Comparison of ENCODE assay signal across 27 cellular contexts in genomic region chr5:114184006-114184405, GRCh38.
DNase-seq lines count a peak whose midpoint lies in the region; TF ChIP-seq lines count a peak whose summit lies in the region.
"Had no signal": no experiment of that assay in that cellular context is flagged by ENCODE, and none has a peak within 500 bp of the region (broad histone marks: within the 10 kb centered on the region; RNA-seq: fewer than 3 reads in every experiment).

No MANE protein-coding gene starts in this region.

- no peaks in the 10 kb centered on the region for H4K20me1 ChIP-seq in hepatocyte (ENCODE audit: insufficient read depth, poor library complexity, severe bottlenecking)

- H3K4me3 ChIP-seq in ACC112 (ENCODE audit: low read depth, low read length) = no peak overlapping the region
- H3K4me3 ChIP-seq in foreskin fibroblast (ENCODE audit: low read depth in 1 of 2, low read length in 2 of 2) = no peak overlapping the region
- no peak overlapping the region for H3K4me3 ChIP-seq in hepatocyte
- H3K4me3 ChIP-seq: right lobe of liver, tibial nerve had no signal

- H3K9me2 ChIP-seq in hepatocyte (replicated peaks; ENCODE audit: insufficient read depth) = no peaks in the 10 kb centered on the region

- TF ChIP-seq CTCF in foreskin fibroblast (IDR thresholded peaks at IDR 0.05; ENCODE audit: low read depth, low read length) (no peak), hepatocyte (IDR thresholded peaks at IDR 0.05; ENCODE audit: poor library complexity) (no peak)

- H2AFZ ChIP-seq in ACC112 (ENCODE audit: low read length, unreplicated experiment) = no peak overlapping the region
- H2AFZ ChIP-seq in hepatocyte = no peak overlapping the region

- DNase-seq in HCEC 1CT (peak; percentile 1), amniotic stem cell (lab: John Stamatoyannopoulos, UW) (peak; percentile 26), foreskin fibroblast (peak; percentile 67 to 79), hepatocyte (ENCODE audit: low spot score) (no peak), DMS53 treated with DMSO at 0.1 percent for 48 hours (lab: John Stamatoyannopoulos, UW; ENCODE audit: unreplicated experiment) (no peak), NCI-H128 (lab: John Stamatoyannopoulos, UW; ENCODE audit: unreplicated experiment) (no peak)
- no peak for DNase-seq in stimulated activated CD4-positive, alpha-beta T cell treated with anti-CD3 and anti-CD28 coated beads, Interleukin-2, amount 100 ng/mL, for 48 hours
- DNase-seq: ACHN; activated CD4-positive, alpha-beta T cell treated with anti-CD3 and anti-CD28 coated beads for 48 hours; activated CD8-positive, alpha-beta memory T cell treated with anti-CD3 and anti-CD28 coated beads for 24 hours; BE2C; CD8-positive, alpha-beta T cell; cerebellar nuclear complex; glutamatergic neuron; H9; midbrain; naive B cell; NCI-H1436 treated with DMSO at 0.1 percent for 48 hours; NCI-H2081 treated with DMSO at 0.1 percent for 48 hours; NCI-H748 treated with DMSO at 0.1 percent for 48 hours; right lobe of liver; SHP77 treated with DMSO at 0.1 percent for 48 hours; stimulated activated CD4-positive, alpha-beta T cell treated with anti-CD3 and anti-CD28 coated beads, Interleukin-4, amount 100 ng/mL, for 24 hours; SW 1271 had no signal

- WGBS in hepatocyte (ENCODE audit: low lambda C conversion rate, missing lambda C conversion rate) = 73% methylated on average over 1 of the region's 1 CpG

- no peak overlapping the region for H3K4me2 ChIP-seq in hepatocyte

- H3K27ac ChIP-seq in ACC112 (ENCODE audit: low read depth, low read length) (0 out of 2 replicates have a peak overlapping the region, but pooled peaks have one; percentile 1), hepatocyte (no peak overlapping the region)
- H3K27ac ChIP-seq: neutrophil, right lobe of liver, tibial nerve had no signal

- no peaks in the 10 kb centered on the region for H3K9me3 ChIP-seq in hepatocyte (ENCODE audit: low read depth)
- H3K9me3 ChIP-seq: BE2C, neutrophil, right lobe of liver had no signal

- H3K27me3 ChIP-seq in ACC112 (ENCODE audit: insufficient read depth, low read length) = no peaks in the 10 kb centered on the region
- no peaks in the 10 kb centered on the region for H3K27me3 ChIP-seq in hepatocyte
- H3K27me3 ChIP-seq: BE2C, neutrophil, right lobe of liver, tibial nerve had no signal

- H3K36me3 ChIP-seq in ACC112 (ENCODE audit: insufficient read depth, low read length) (no peaks in the 10 kb centered on the region), hepatocyte (replicated peaks; ENCODE audit: insufficient read depth, low read depth) (no peaks in the 10 kb centered on the region)
- H3K36me3 ChIP-seq: BE2C, neutrophil, right lobe of liver, tibial nerve had no signal

- H3K79me2 ChIP-seq in ACC112 (ENCODE audit: control insufficient read depth, insufficient read depth, low read length, unreplicated experiment) = no peaks in the 10 kb centered on the region
- no peaks in the 10 kb centered on the region for H3K79me2 ChIP-seq in hepatocyte

- H3K4me1 ChIP-seq in ACC112 (ENCODE audit: control insufficient read depth, insufficient read depth, low read length, unreplicated experiment) (no peaks in the 10 kb centered on the region), hepatocyte (ENCODE audit: insufficient read depth) (no peaks in the 10 kb centered on the region)
- H3K4me1 ChIP-seq: BE2C, right lobe of liver, tibial nerve had no signal

Comparison
In these comparisons a context has a peak if more than half of its experiments do, and no peak if none do; other contexts are left out.
1. DNase-seq: peak in HCEC 1CT (single experiment), amniotic stem cell (single experiment) and foreskin fibroblast (2 of 2); none in hepatocyte (single experiment), DMS53 treated with DMSO at 0.1 percent for 48 hours (single experiment), stimulated activated CD4-positive, alpha-beta T cell treated with anti-CD3 and anti-CD28 coated beads, Interleukin-2, amount 100 ng/mL, for 48 hours (0 of 2) and NCI-H128 (single experiment).